Comparison of ENCODE assay signal across 12 cellular contexts in the genomic region with DNA sequence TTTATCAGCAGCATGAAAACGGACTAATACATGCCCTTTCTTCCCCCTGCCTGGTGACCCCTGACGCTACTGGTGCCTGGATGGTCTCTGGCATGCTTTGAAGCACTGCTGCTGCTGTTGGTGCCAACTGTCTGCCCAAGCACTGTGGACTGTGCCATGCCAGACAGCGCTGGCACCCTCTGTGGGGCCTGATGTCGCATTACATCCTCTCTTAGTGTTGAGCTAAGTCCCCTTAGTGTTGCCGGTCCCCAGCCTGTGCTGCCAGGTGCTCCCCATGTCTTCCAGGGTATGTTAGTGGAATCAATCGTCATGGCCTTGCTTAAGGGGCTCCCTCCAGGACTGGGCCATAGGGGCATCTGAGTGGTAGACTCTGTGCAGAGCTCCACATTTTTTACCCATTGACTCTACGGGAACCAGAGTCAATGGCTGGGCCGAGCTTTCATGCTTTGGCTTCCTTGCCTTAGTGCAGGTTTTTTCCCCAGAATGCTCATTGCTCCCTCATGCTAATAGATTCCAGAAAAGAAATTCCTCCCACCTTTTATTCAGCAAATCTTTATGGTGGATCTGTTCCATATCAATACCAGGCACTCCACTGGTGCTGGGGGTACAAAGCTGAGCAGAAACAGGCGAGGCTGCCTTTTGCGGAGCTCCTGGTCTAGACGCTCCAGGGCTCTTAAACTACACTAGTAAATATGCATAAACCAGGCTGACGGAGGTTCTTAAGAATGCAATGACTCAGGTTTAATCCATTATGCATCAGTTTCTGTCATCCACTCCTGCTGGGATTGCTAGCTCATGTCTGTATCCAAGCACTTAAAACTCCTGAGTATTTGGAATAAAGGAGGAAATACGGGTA. TPM values are rescaled to one million over a fixed set of nuclear protein-coding genes. Genes with fewer than 3 reads are reported as not detected.
A peak's percentile ranks its signal among the peaks of the same experiment; 100 is the strongest.
DNase-seq lines count a peak whose midpoint lies in the region; ATAC-seq and TF ChIP-seq lines count a peak whose summit lies in the region.
"Had no signal": no experiment of that assay in that cellular context is flagged by ENCODE, and none has a peak within 500 bp of the region (broad histone marks: within the 10 kb centered on the region; RNA-seq: fewer than 3 reads in every experiment).

No MANE protein-coding gene starts in this region.

- no peaks in the 10 kb centered on the region for H3K36me3 ChIP-seq in HUES48 (ENCODE audit: control insufficient read depth, insufficient read depth, low read length)
- no peaks in the 10 kb centered on the region for H3K36me3 ChIP-seq in mammary epithelial cell (ENCODE audit: insufficient read depth, low read length)
- H3K36me3 ChIP-seq: BLaER1 treated with 17β-estradiol and CSF1 and Interleukin-3, amounts not matched to agents 10 nM and 100 nM had no signal

- CTCF ChIA-PET in AG04449 (lab: Yijun Ruan, JAX) (interaction anchor here (1.2 to 1.6 kb wide), 2 partner anchors 45 to 87 kb away, joined by 3 read pairs; no protein-coding TSS in a partner anchor), mammary epithelial cell (lab: Charles Lee; ENCODE audit: low non-redundant PET) (no interaction called here)

- H4K20me1 ChIP-seq in mammary epithelial cell (ENCODE audit: insufficient read depth, low read length): no peaks in the 10 kb centered on the region
- H4K20me1 ChIP-seq: BLaER1 treated with 17β-estradiol and CSF1 and Interleukin-3, amounts not matched to agents 10 nM and 100 nM had no signal

- dilution Hi-C loops in mammary epithelial cell (cut with HindIII; ENCODE audit: low sequenced_read_pairs): no loop called here

- in situ Hi-C loops in mammary epithelial cell (cut with MboI; ENCODE audit: low sequenced_read_pairs in 2 of 2): no loop called here

- DNase-seq in AG04449 (ENCODE audit: low read depth, low spot score) (peak; percentile 91), mammary epithelial cell (peak; percentile 89), kidney glomerular epithelial cell (lab: John Stamatoyannopoulos, UW) (peak; percentile 48), GM19240 (ENCODE audit: insufficient read length, low spot score) (no peak), NCI-H146 treated with DMSO at 0.1 percent for 48 hours (lab: John Stamatoyannopoulos, UW; ENCODE audit: unreplicated experiment) (no peak)
- DNase-seq: activated CD4-positive, alpha-beta T cell treated with anti-CD3 and anti-CD28 coated beads for 4 hours; left ventricle myocardium superior; NCI-H748 treated with DMSO at 0.1 percent for 48 hours had no signal

- peak overlapping the region; percentile 1 for H3K4me2 ChIP-seq in mammary epithelial cell (ENCODE audit: insufficient read depth, low read depth, low read length)

- H3K9me3 ChIP-seq in HUES48 (ENCODE audit: control insufficient read depth, insufficient read depth, low read length) (no peaks in the 10 kb centered on the region), mammary epithelial cell (replicated peaks; ENCODE audit: insufficient read depth, low read length) (no peaks in the 10 kb centered on the region)
- H3K9me3 ChIP-seq: BLaER1 treated with 17β-estradiol and CSF1 and Interleukin-3, amounts not matched to agents 10 nM and 100 nM had no signal

- no peaks in the 10 kb centered on the region for H3K27me3 ChIP-seq in HUES48 (ENCODE audit: control insufficient read depth, insufficient read depth, low read length)
- no peaks in the 10 kb centered on the region for H3K27me3 ChIP-seq in mammary epithelial cell (ENCODE audit: insufficient read depth, low read length)
- H3K27me3 ChIP-seq: BLaER1 treated with 17β-estradiol and CSF1 and Interleukin-3, amounts not matched to agents 10 nM and 100 nM had no signal

- WGBS in mammary epithelial cell (ENCODE audit: low coverage, missing lambda C conversion rate): 73% methylated on average over 11 of the region's 13 CpGs

- peak overlapping the region; percentile 82 for H3K27ac ChIP-seq in HUES48 (ENCODE audit: low read depth, low read length)
- peak overlapping the region; percentile 35 for H3K27ac ChIP-seq in mammary epithelial cell (ENCODE audit: insufficient read depth, low read depth, low read length)

- H2AFZ ChIP-seq in mammary epithelial cell (ENCODE audit: low read depth, low read length): no peak overlapping the region

- no peak overlapping the region for H3K9ac ChIP-seq in HUES48 (ENCODE audit: low read depth, low read length)
- H3K9ac ChIP-seq in mammary epithelial cell (ENCODE audit: insufficient read depth, low read length): no peak overlapping the region

- H3K4me1 ChIP-seq in HUES48 (ENCODE audit: control insufficient read depth, insufficient read depth, low read length): peaks cover 7% of the 10 kb centered on the region
- H3K4me1 ChIP-seq in mammary epithelial cell (ENCODE audit: insufficient read depth, low read length): peaks cover 35% of the 10 kb centered on the region

- BruUV-seq in mammary epithelial cell (replicated peaks; lab: Mats Ljungman, UMichigan): no TSS peak

- ATAC-seq in GM18907 (IDR thresholded peaks at IDR 0.05; ENCODE audit: unreplicated experiment) (no peak), HG02571 (IDR thresholded peaks at IDR 0.05; ENCODE audit: unreplicated experiment) (no peak)
- ATAC-seq: left ventricle myocardium superior had no signal

- no peaks in the 10 kb centered on the region for H3K79me2 ChIP-seq in mammary epithelial cell (ENCODE audit: insufficient read depth, low read length)

- intact Hi-C loops in mammary epithelial cell (cut with micrococcal nuclease): no loop called here

- POLR2A ChIA-PET in AG04449 (lab: Yijun Ruan, JAX): no interaction called here

- H3K4me3 ChIP-seq in AG04449 (ENCODE audit: low read depth, low read length) (no peak overlapping the region; the same call in 1 of the 2 replicates), HUES48 (ENCODE audit: low read depth, low read length) (no peak overlapping the region), mammary epithelial cell (replicated peaks in 1 of 3; ENCODE audit: insufficient read depth in 1 of 3, low read depth in 2 of 3, low read length in 3 of 3) (no peak overlapping the region)
- H3K4me3 ChIP-seq: BLaER1 treated with 17β-estradiol and CSF1 and Interleukin-3, amounts not matched to agents 10 nM and 100 nM had no signal

- TF ChIP-seq CTCF in AG04449 (IDR thresholded peaks at IDR 0.05; ENCODE audit: insufficient read depth, low read length, missing control alignments) (no peak), mammary epithelial cell (conservative IDR thresholded peaks at IDR 0.05 in 1 of 2, IDR thresholded peaks at IDR 0.05 in 1 of 2; ENCODE audit: extremely low read depth in 1 of 2, insufficient read depth in 1 of 2, low read depth in 1 of 2, low read length in 2 of 2) (no peak)

RNA-seq across cellular contexts. Expression of a gene that starts 21.8 kb away (rescaled TPM):
- not detected for total RNA-seq in mammary epithelial cell
- 0.01 TPM for polyA plus RNA-seq in mammary epithelial cell
- not detected for polyA minus RNA-seq in mammary epithelial cell

RNA-seq across cellular contexts. Expression of a gene that starts 35.3 kb away (rescaled TPM):
- total RNA-seq in mammary epithelial cell: under 1 TPM; 0.17 to 0.28 TPM
- 0.06 TPM for polyA plus RNA-seq in mammary epithelial cell
- not detected for polyA minus RNA-seq in mammary epithelial cell

Comparison
In these comparisons a context has a peak if more than half of its experiments do, and no peak if none do; other contexts are left out.
1. DNase-seq: peak in AG04449 (single experiment), mammary epithelial cell (single experiment) and kidney glomerular epithelial cell (single experiment); none in GM19240 (single experiment) and NCI-H146 treated with DMSO at 0.1 percent for 48 hours (single experiment).